In the genomic region with DNA sequence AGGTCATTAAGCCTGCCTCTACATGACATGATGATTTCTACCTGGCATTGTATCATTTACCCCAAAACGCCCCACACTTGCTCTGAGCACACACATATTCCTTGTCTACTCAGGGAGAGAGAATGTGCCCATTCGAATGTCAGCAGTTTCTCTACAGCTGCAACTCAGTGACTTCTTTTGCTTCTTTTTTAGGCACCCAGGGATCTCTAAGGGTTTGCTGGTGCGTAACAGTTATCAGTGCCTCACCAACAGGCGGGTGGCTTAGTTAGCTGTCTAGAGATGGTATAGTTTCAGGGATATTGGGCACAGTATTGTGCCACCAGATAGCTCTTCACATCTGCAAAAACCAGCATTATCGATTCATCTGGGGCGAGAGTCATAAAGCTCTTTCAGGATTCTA, we compare ENCODE assay signal across 30 cellular contexts.
DNase-seq lines count a peak whose midpoint lies in the region; ATAC-seq and TF ChIP-seq lines count a peak whose summit lies in the region.
"Had no signal": no experiment of that assay in that cellular context is flagged by ENCODE, and none has a peak within 500 bp of the region (broad histone marks: within the 10 kb centered on the region; RNA-seq: fewer than 3 reads in every experiment).

No MANE protein-coding gene starts in this region.

- H3K9me2 ChIP-seq in Karpas-422 (replicated peaks; ENCODE audit: insufficient read depth, low read length) (no peaks in the 10 kb centered on the region), OCI-LY7 (ENCODE audit: insufficient read depth, low read length) (no peaks in the 10 kb centered on the region)

- CTCF ChIA-PET in OCI-LY7 (lab: Charles Lee; ENCODE audit: unreplicated experiment) = no interaction called here

- H3K4me1 ChIP-seq in Karpas-422 (ENCODE audit: low read length) = peaks cover 46% of the 10 kb centered on the region
- H3K4me1 ChIP-seq in OCI-LY7 (ENCODE audit: insufficient read depth, low read length, poor library complexity, severe bottlenecking) = peaks cover 26% of the 10 kb centered on the region
- H3K4me1 ChIP-seq in smooth muscle cell (ENCODE audit: low read depth) = no peaks in the 10 kb centered on the region
- H3K4me1 ChIP-seq: A549; BE2C; BLaER1 treated with 17β-estradiol and CSF1 and Interleukin-3, amounts not matched to agents 10 nM and 100 nM; Caco-2 had no signal

- no peak for ATAC-seq in Right ventricle myocardium inferior
- ATAC-seq: A549; CD8-positive, alpha-beta T cell had no signal

- H3K27me3 ChIP-seq in Karpas-422 (ENCODE audit: low read length) (no peaks in the 10 kb centered on the region), smooth muscle cell (ENCODE audit: low read depth) (no peaks in the 10 kb centered on the region)
- H3K27me3 ChIP-seq: BE2C; BLaER1; BLaER1 treated with 17β-estradiol and CSF1 and Interleukin-3, amounts not matched to agents 10 nM and 100 nM had no signal

- no peak overlapping the region for H3K4me3 ChIP-seq in Karpas-422 (ENCODE audit: low read length)
- H3K4me3 ChIP-seq in OCI-LY7 (ENCODE audit: low read depth, low read length, poor library complexity, severe bottlenecking) = no peak overlapping the region
- no peak overlapping the region for H3K4me3 ChIP-seq in smooth muscle cell
- H3K4me3 ChIP-seq: A549; BLaER1; BLaER1 treated with 17β-estradiol and CSF1 and Interleukin-3, amounts not matched to agents 10 nM and 100 nM had no signal

- H3K4me2 ChIP-seq in Karpas-422 (ENCODE audit: low read depth, low read length, poor library complexity, severe bottlenecking) (peak overlapping the region; percentile 36), OCI-LY7 (ENCODE audit: low read length) (peak overlapping the region; percentile 51), smooth muscle cell (no peak overlapping the region)
- H3K4me2 ChIP-seq: A549; BLaER1; BLaER1 treated with 17β-estradiol and CSF1 and Interleukin-3, amounts not matched to agents 10 nM and 100 nM had no signal

- WGBS in smooth muscle cell (ENCODE audit: low lambda C conversion rate) = 87% methylated on average over 6 of the region's 6 CpGs

- POLR2A ChIA-PET in OCI-LY7 (lab: Charles Lee) = interaction anchor here (0.6 to 0.8 kb wide), 3 partner anchors 10 to 97 kb away, joined by 3 to 5 read pairs (median 3); no protein-coding TSS in a partner anchor

- TF ChIP-seq CTCF in OCI-LY7 (conservative IDR thresholded peaks at IDR 0.05; ENCODE audit: low read length) (no peak), smooth muscle cell (IDR thresholded peaks at IDR 0.05; ENCODE audit: borderline replicate concordance, insufficient read depth, poor library complexity, severe bottlenecking) (no peak)

- no peaks in the 10 kb centered on the region for H3K36me3 ChIP-seq in Karpas-422 (ENCODE audit: insufficient read depth, low read length)
- H3K36me3 ChIP-seq in OCI-LY7 (ENCODE audit: insufficient read depth, low read length) = peaks cover 27% of the 10 kb centered on the region; the same call in 1 of the 2 replicates
- no peaks in the 10 kb centered on the region for H3K36me3 ChIP-seq in smooth muscle cell (ENCODE audit: low read depth)
- H3K36me3 ChIP-seq: BE2C; BLaER1; BLaER1 treated with 17β-estradiol and CSF1 and Interleukin-3, amounts not matched to agents 10 nM and 100 nM had no signal

- DNase-seq in Karpas-422 (peak; percentile 68), OCI-LY7 (ENCODE audit: low spot score) (peak; percentile 51), smooth muscle cell (lab: John Stamatoyannopoulos, UW; ENCODE audit: unreplicated experiment) (no peak), amygdala (lab: John Stamatoyannopoulos, UW) (no peak), Right ventricle myocardium inferior (ENCODE audit: missing footprints) (no peak), DMS79 treated with DMSO at 0.1 percent for 48 hours (lab: John Stamatoyannopoulos, UW) (no peak)
- DNase-seq: 8988T; ACHN; AML-193; BE2C; C1 segment of cervical spinal cord; Caco-2; Calu3; CD4-positive, alpha-beta memory T cell; CD4-positive, alpha-beta T cell; CD4-positive, CD25-positive, alpha-beta regulatory T cell; CD8-positive, alpha-beta memory T cell; CD8-positive, alpha-beta T cell; COR-L47; DMS 273 treated with DMSO at 0.1 percent for 48 hours; DMS153; DMS53; DMS79; DND-41; EL had no signal

- no peaks in the 10 kb centered on the region for H3F3A ChIP-seq in smooth muscle cell (ENCODE audit: low read depth)

- no peak overlapping the region for H3K27ac ChIP-seq in Karpas-422 (ENCODE audit: low read length)
- H3K27ac ChIP-seq in OCI-LY7 (ENCODE audit: low read depth, low read length, poor library complexity, severe bottlenecking) = peak overlapping the region; percentile 16
- H3K27ac ChIP-seq in smooth muscle cell (ENCODE audit: low read depth) = no peak overlapping the region
- H3K27ac ChIP-seq: 22Rv1; A549; BLaER1; BLaER1 treated with 17β-estradiol and CSF1 and Interleukin-3, amounts not matched to agents 10 nM and 100 nM; C4-2B had no signal

- intact Hi-C loops in OCI-LY7 (cut with micrococcal nuclease; ENCODE audit: unreplicated experiment) (loop anchor here (5.0 kb wide), 1 partner anchor 63 kb away; no protein-coding TSS in a partner anchor), Right ventricle myocardium inferior (cut with DNase I) (no loop called here)

- H3K9me3 ChIP-seq in Karpas-422 (ENCODE audit: low read length) = no peaks in the 10 kb centered on the region
- H3K9me3 ChIP-seq in OCI-LY7 (ENCODE audit: low read length) = no peaks in the 10 kb centered on the region
- no peaks in the 10 kb centered on the region for H3K9me3 ChIP-seq in smooth muscle cell (replicated peaks; ENCODE audit: low read depth)
- H3K9me3 ChIP-seq: A549; BE2C; BLaER1; BLaER1 treated with 17β-estradiol and CSF1 and Interleukin-3, amounts not matched to agents 10 nM and 100 nM; Caco-2 had no signal

- H4K20me1 ChIP-seq in Karpas-422 (ENCODE audit: insufficient read depth, low read depth, low read length) = no peaks in the 10 kb centered on the region
- H4K20me1 ChIP-seq in OCI-LY7 (ENCODE audit: insufficient read depth, low read length) = no peaks in the 10 kb centered on the region
- no peaks in the 10 kb centered on the region for H4K20me1 ChIP-seq in smooth muscle cell (ENCODE audit: low read depth)
- H4K20me1 ChIP-seq: BLaER1; BLaER1 treated with 17β-estradiol and CSF1 and Interleukin-3, amounts not matched to agents 10 nM and 100 nM had no signal

- no peaks in the 10 kb centered on the region for H3K79me2 ChIP-seq in Karpas-422 (ENCODE audit: low read length)
- no peaks in the 10 kb centered on the region for H3K79me2 ChIP-seq in OCI-LY7 (ENCODE audit: insufficient read depth, low read depth, low read length)
- H3K79me2 ChIP-seq in smooth muscle cell (ENCODE audit: low read depth) = peaks cover 4% of the 10 kb centered on the region

- H2AFZ ChIP-seq in Karpas-422 (ENCODE audit: low read length) (no peak overlapping the region), OCI-LY7 (ENCODE audit: low read length) (0 out of 2 replicates have a peak overlapping the region, but pooled peaks have one; percentile 30), smooth muscle cell (ENCODE audit: low read depth) (peak overlapping the region; percentile 63)

- no peak overlapping the region for H3K9ac ChIP-seq in Karpas-422 (ENCODE audit: low read length)
- H3K9ac ChIP-seq in smooth muscle cell (ENCODE audit: low read depth) = no peak overlapping the region
- H3K9ac ChIP-seq: BLaER1; BLaER1 treated with 17β-estradiol and CSF1 and Interleukin-3, amounts not matched to agents 10 nM and 100 nM had no signal

- no TSS peak for BruUV-seq in OCI-LY7 (replicated peaks; lab: Mats Ljungman, UMichigan)

Comparison
In these comparisons a context has a peak if more than half of its experiments do, and no peak if none do; other contexts are left out.
1. DNase-seq: peak in Karpas-422 (single experiment) and OCI-LY7 (single experiment); none in smooth muscle cell (single experiment), amygdala (0 of 56), Right ventricle myocardium inferior (single experiment) and DMS79 treated with DMSO at 0.1 percent for 48 hours (single experiment).